Comparison of ENCODE assay signal across 2 cellular contexts in the genomic region with DNA sequence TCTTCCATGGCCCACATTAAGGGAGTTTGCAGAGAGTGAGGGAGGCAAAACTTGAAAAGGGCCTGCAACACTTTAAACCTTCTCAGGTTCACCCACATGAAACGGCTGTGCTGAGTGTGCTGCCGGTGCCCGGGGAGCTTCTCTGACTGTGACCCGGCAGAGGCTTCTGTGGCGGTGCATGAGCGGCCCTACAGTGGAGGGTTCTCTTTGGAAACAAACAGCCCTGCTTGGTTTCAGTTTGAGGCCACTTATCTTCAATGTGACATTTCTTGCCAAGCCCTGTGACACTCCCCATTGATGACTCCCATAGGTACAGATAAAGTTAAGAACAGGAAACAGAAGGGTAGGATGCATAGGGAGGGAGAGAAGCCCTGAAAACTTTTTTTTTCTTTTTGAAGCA.
TF ChIP-seq lines count a peak whose summit lies in the region.

No MANE protein-coding gene starts in this region.

TF ChIP-seq in HCT116, 20 proteins besides CTCF, POLR2A, EP300 and RAD21:
- no peak for TF ChIP-seq YY1 (IDR thresholded peaks at IDR 0.05; ENCODE audit: extremely low read depth, insufficient replicate concordance, low read depth, low read length)
- no peak for TF ChIP-seq SRF (IDR thresholded peaks at IDR 0.05; ENCODE audit: low read depth)
- TF ChIP-seq SP1 (IDR thresholded peaks at IDR 0.05; ENCODE audit: low read depth): no peak
- no peak for TF ChIP-seq CEBPB (IDR thresholded peaks at IDR 0.05; ENCODE audit: low read depth)
- TF ChIP-seq ZBTB33 (IDR thresholded peaks at IDR 0.05; ENCODE audit: extremely low read depth, insufficient replicate concordance, low read length): no peak
- no peak for TF ChIP-seq POLR2AphosphoS5 (IDR thresholded peaks at IDR 0.05; ENCODE audit: low read depth, low read length)
- TF ChIP-seq ELF1 (IDR thresholded peaks at IDR 0.05; ENCODE audit: borderline replicate concordance, low read depth): no peak
- TF ChIP-seq FOSL1 (IDR thresholded peaks at IDR 0.05; ENCODE audit: low read depth): no peak
- TF ChIP-seq REST (IDR thresholded peaks at IDR 0.05; ENCODE audit: low read depth): no peak
- no peak for TF ChIP-seq TCF7L2 (IDR thresholded peaks at IDR 0.05; ENCODE audit: borderline replicate concordance, extremely low read depth, insufficient read depth, insufficient read length)
- no peak for TF ChIP-seq ZFX (IDR thresholded peaks at IDR 0.05)
- no peak for TF ChIP-seq MAX (IDR thresholded peaks at IDR 0.05)
- TF ChIP-seq, protein P1, sequence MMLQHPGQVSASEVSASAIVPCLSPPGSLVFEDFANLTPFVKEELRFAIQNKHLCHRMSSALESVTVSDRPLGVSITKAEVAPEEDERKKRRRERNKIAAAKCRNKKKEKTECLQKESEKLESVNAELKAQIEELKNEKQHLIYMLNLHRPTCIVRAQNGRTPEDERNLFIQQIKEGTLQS (IDR thresholded peaks at IDR 0.05): no peak
- no peak for TF ChIP-seq EGR1 (IDR thresholded peaks at IDR 0.05; ENCODE audit: low read depth)
- TF ChIP-seq JUND (IDR thresholded peaks at IDR 0.05): no peak
- no peak for TF ChIP-seq SIN3A (IDR thresholded peaks at IDR 0.05; ENCODE audit: low read depth)
- TF ChIP-seq CBX3 (IDR thresholded peaks at IDR 0.05; ENCODE audit: low read depth): no peak
- no peak for TF ChIP-seq EZH2 (IDR thresholded peaks at IDR 0.05)

TF ChIP-seq in K562, 482 proteins besides CTCF, POLR2A, EP300 and RAD21:
- TF ChIP-seq ZBTB40 (IDR thresholded peaks at IDR 0.05): 0 out of 2 replicates have a peak, but pooled peaks have one; percentile 29
- TF ChIP-seq ZBTB40 (CRISPR knock-in tag; IDR thresholded peaks at IDR 0.05): no peak
- TF ChIP-seq PURB (CRISPR knock-in tag; IDR thresholded peaks at IDR 0.05; ENCODE audit: low read depth): no peak
- TF ChIP-seq MECOM (CRISPR knock-in tag; IDR thresholded peaks at IDR 0.05): no peak
TF ChIP-seq in K562: peak in this region for 1.
